ENCODE assay signal across 8 cellular contexts in the genomic region with DNA sequence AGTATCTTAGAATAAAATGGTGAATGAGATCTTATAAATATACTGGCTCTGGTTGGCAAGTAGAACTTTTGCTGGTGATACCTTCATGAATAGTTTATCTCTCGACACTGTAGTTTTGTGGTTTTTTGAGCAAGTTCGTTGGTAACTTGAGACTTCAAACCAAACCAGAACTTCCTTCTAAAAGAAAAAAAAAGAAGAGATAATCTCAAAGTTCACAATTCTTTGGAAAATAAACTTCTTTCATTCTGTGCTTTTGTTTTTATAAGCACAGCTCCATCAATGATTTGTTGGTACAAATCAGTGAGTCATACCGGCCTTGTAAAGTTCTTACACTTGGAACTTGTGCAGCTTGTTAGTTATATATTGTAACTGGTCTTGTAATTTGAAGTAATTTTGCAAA. TPM values are rescaled to one million over a fixed set of nuclear protein-coding genes. Genes with fewer than 3 reads are reported as not detected.
DNase-seq lines count a peak whose midpoint lies in the region; ATAC-seq, FAIRE-seq and TF ChIP-seq lines count a peak whose summit lies in the region.

No MANE protein-coding gene starts in this region.

- peak overlapping the region; percentile 95 to 99 (median 98) for H3K4me3 Mint-ChIP-seq in IgD-negative memory B cell
- peak overlapping the region; percentile 97 for H3K4me3 Mint-ChIP-seq in astrocyte (ENCODE audit: unreplicated experiment)
- peak overlapping the region; percentile 94 for H3K4me3 Mint-ChIP-seq in mesothelial cell of epicardium

- peak overlapping the region; percentile 95 for H3K4me3 ChIP-seq in astrocyte (ENCODE audit: insufficient read depth, low read depth, low read length)

- H3K4me1 Mint-ChIP-seq in IgD-negative memory B cell: peaks cover 49 to 62% (median 60%) of the 10 kb centered on the region in 3 donors
- H3K4me1 Mint-ChIP-seq in astrocyte (ENCODE audit: low read depth, unreplicated experiment): peaks cover 28% of the 10 kb centered on the region
- H3K4me1 Mint-ChIP-seq in mesothelial cell of epicardium: peaks cover 38% of the 10 kb centered on the region

- H3K36me3 Mint-ChIP-seq in IgD-negative memory B cell: peaks cover 2% of the 10 kb centered on the region
- no peaks in the 10 kb centered on the region for H3K36me3 Mint-ChIP-seq in astrocyte (ENCODE audit: low read depth, unreplicated experiment)
- H3K36me3 Mint-ChIP-seq in mesothelial cell of epicardium: no peaks in the 10 kb centered on the region

- no peak for ATAC-seq in HG03439 (IDR thresholded peaks at IDR 0.05; ENCODE audit: unreplicated experiment)

- no peak overlapping the region for H2AFZ ChIP-seq in astrocyte (ENCODE audit: low read depth, low read length)

- peaks cover 62% of the 10 kb centered on the region for H4K20me1 ChIP-seq in astrocyte (ENCODE audit: insufficient read depth, low read length)

- H3K36me3 ChIP-seq in astrocyte (ENCODE audit: insufficient read depth, low read length): no peaks in the 10 kb centered on the region

- peaks cover 71% of the 10 kb centered on the region for H3K79me2 ChIP-seq in astrocyte (ENCODE audit: insufficient read depth, low read length)

- H3K9ac ChIP-seq in astrocyte (ENCODE audit: low read length): peak overlapping the region; percentile 99

- no peaks in the 10 kb centered on the region for H3K9me3 ChIP-seq in astrocyte (ENCODE audit: insufficient read depth, low read depth, low read length)

- H3K27ac Mint-ChIP-seq in IgD-negative memory B cell (peak overlapping the region; percentile 94 to 98 (median 98)), astrocyte (ENCODE audit: unreplicated experiment) (peak overlapping the region; percentile 96), mesothelial cell of epicardium (peak overlapping the region; percentile 96)

- FAIRE-seq in astrocyte (lab: Jason Lieb, UNC): no peak

- peaks cover 30% of the 10 kb centered on the region for H3K4me1 ChIP-seq in astrocyte (ENCODE audit: insufficient read depth, low read length)

- peak overlapping the region; percentile 93 for H3K27ac ChIP-seq in astrocyte (ENCODE audit: low read depth, low read length)

- H3K4me2 ChIP-seq in astrocyte (ENCODE audit: low read length): peak overlapping the region; percentile 96

- DNase-seq in AG20443 (ENCODE audit: low spot score) (peak; percentile 21), astrocyte (ENCODE audit: low read depth) (peak; percentile 87), mesothelial cell of epicardium (ENCODE audit: low spot score in 2 of 2, unreplicated experiment in 2 of 2) (no peak), NCI-H1930 (lab: John Stamatoyannopoulos, UW) (no peak), iPS-NIHi7 (ENCODE audit: extremely low spot score) (no peak), hippocampal formation (lab: John Stamatoyannopoulos, UW) (no peak)

- no peak for TF ChIP-seq CTCF in astrocyte (IDR thresholded peaks at IDR 0.05; ENCODE audit: insufficient read depth, low read depth, low read length)
- no peak for TF ChIP-seq CTCF in mesothelial cell of epicardium (IDR thresholded peaks at IDR 0.05; ENCODE audit: unreplicated experiment)

- H3K27me3 Mint-ChIP-seq in IgD-negative memory B cell (no peaks in the 10 kb centered on the region), astrocyte (ENCODE audit: low read depth, unreplicated experiment) (no peaks in the 10 kb centered on the region), mesothelial cell of epicardium (ENCODE audit: low read depth) (no peaks in the 10 kb centered on the region)

- H3K27me3 ChIP-seq in astrocyte (ENCODE audit: insufficient read depth, low read length): no peaks in the 10 kb centered on the region

- no peaks in the 10 kb centered on the region for H3K9me3 Mint-ChIP-seq in IgD-negative memory B cell
- no peaks in the 10 kb centered on the region for H3K9me3 Mint-ChIP-seq in astrocyte (ENCODE audit: unreplicated experiment)
- no peaks in the 10 kb centered on the region for H3K9me3 Mint-ChIP-seq in mesothelial cell of epicardium

RNA-seq across cellular contexts. Expression of a gene that starts 2.3 kb away (rescaled TPM):
- polyA plus RNA-seq in IgD-negative memory B cell: 6.1 TPM
- 54.0 and 55.4 TPM in 2 replicates for total RNA-seq in astrocyte
- 43.6 to 44.5 TPM (median 43.9 TPM) in 3 replicates for total RNA-seq in mesothelial cell of epicardium

RNA-seq across cellular contexts. Expression of a gene that starts 26.3 kb away (rescaled TPM):
- 3.6 TPM for polyA plus RNA-seq in IgD-negative memory B cell
- total RNA-seq in astrocyte: 7.8 and 8.1 TPM in 2 replicates
- total RNA-seq in mesothelial cell of epicardium: 8.1 to 10.0 TPM (median 9.5 TPM) in 3 replicates

RNA-seq across cellular contexts. Expression of a gene that starts 26.9 kb away (rescaled TPM):
- polyA plus RNA-seq in IgD-negative memory B cell: 13.2 TPM
- total RNA-seq in astrocyte (14.9 and 15.2 TPM in 2 replicates), mesothelial cell of epicardium (26.8 to 31.6 TPM (median 31.6 TPM) in 3 replicates)

RNA-seq across cellular contexts. Expression of a gene that starts 44.1 kb away (rescaled TPM):
- polyA plus RNA-seq in IgD-negative memory B cell: not detected
- total RNA-seq in astrocyte: 0.14 and 0.38 TPM in 2 replicates
- 0.27 to 1.1 TPM (median 0.55 TPM) in 3 replicates for total RNA-seq in mesothelial cell of epicardium

RNA-seq across cellular contexts. Expression of a gene that starts 47.8 kb away (rescaled TPM):
- polyA plus RNA-seq in IgD-negative memory B cell: not detected
- 23.2 and 26.7 TPM in 2 replicates for total RNA-seq in astrocyte
- total RNA-seq in mesothelial cell of epicardium: 115 to 119 TPM (median 118 TPM) in 3 replicates

Comparison
In these comparisons a context has a peak if more than half of its experiments do, and no peak if none do; other contexts are left out.
1. DNase-seq: peak in AG20443 (single experiment) and astrocyte (single experiment); none in mesothelial cell of epicardium (0 of 2), NCI-H1930 (0 of 2), iPS-NIHi7 (single experiment) and hippocampal formation (0 of 2).
2. Peak in every context shown above with its lines, with median percentiles within 50 percentile points of each other: H3K27ac Mint-ChIP-seq and H3K4me3 Mint-ChIP-seq.